ENCODE assay signal across 10 cellular contexts in the genomic region with DNA sequence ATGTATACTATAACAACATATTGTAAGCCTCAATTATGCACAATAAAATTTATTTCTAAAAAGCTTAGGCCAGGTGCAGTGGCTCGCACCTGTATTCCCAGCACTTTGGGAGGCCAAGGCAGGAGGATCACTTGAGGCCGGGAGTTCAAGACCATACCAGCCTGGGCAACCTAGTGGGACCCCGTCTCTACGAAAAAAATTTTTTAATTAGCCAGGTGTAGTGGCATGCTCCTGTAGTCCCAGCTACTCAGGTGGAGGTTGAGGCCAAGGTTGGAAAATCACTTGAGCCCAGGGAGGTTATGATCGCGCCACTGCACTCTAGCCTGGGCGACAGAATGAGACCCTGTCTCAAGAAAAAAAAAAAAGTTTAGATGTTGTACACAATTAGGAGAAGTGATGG. TPM values are rescaled to one million over a fixed set of nuclear protein-coding genes. Genes with fewer than 3 reads are reported as not detected.
DNase-seq lines count a peak whose midpoint lies in the region; ATAC-seq, FAIRE-seq and TF ChIP-seq lines count a peak whose summit lies in the region.
"Had no signal": no experiment of that assay in that cellular context is flagged by ENCODE, and none has a peak within 500 bp of the region (broad histone marks: within the 10 kb centered on the region; RNA-seq: fewer than 3 reads in every experiment).

No MANE protein-coding gene starts in this region.

- intact Hi-C loops in CD4-positive, alpha-beta T cell (cut with DNase I, micrococcal nuclease): loop anchor here (1.0 to 5.0 kb wide), 4 partner anchors 34 to 284 kb away; no protein-coding TSS in a partner anchor
- intact Hi-C loops in lower lobe of right lung (cut with DNase I): no loop called here

- peak overlapping the region; percentile 93 to 95 for H3K27ac ChIP-seq in A549
- H3K27ac ChIP-seq in CD4-positive, alpha-beta T cell (ENCODE audit: low read depth, low read length): no peak overlapping the region
- no peak overlapping the region for H3K27ac ChIP-seq in lower lobe of right lung
- H3K27ac ChIP-seq: BLaER1, neural progenitor cell had no signal

- POLR2A ChIA-PET in A549 (lab: Yijun Ruan, JAX): interaction anchor here (0.6 to 9.7 kb wide), 7 partner anchors 10 to 211 kb away, joined by 3 to 531 read pairs (median 18); a partner anchor contains a TSS
- POLR2A ChIA-PET in CD4-positive, alpha-beta T cell (lab: Charles Lee): interaction anchor here (0.8 to 4.0 kb wide), 7 partner anchors 18 to 140 kb away, joined by 3 to 39 read pairs (median 5); a partner anchor contains a TSS
- POLR2A ChIA-PET in activated CD4-positive, alpha-beta memory T cell treated with anti-CD3 and anti-CD28 coated beads, Interleukin-2, amount 10 ng/mL, durations not matched to agents 7 days and 5 days (lab: Charles Lee): interaction anchor here (0.5 to 5.7 kb wide), 12 partner anchors 10 to 718 kb away, joined by 3 to 279 read pairs (median 16); a partner anchor contains a TSS

- TF ChIP-seq CTCF in A549 (IDR thresholded peaks at IDR 0.05): no peak
- TF ChIP-seq CTCF in CD4-positive, alpha-beta T cell (IDR thresholded peaks at IDR 0.05): no peak
- no peak for TF ChIP-seq CTCF in lower lobe of right lung (IDR thresholded peaks at IDR 0.05)

- peaks cover 35% of the 10 kb centered on the region for H3K4me1 Mint-ChIP-seq in CD4-positive, alpha-beta T cell (ENCODE audit: low read depth)
- H3K4me1 Mint-ChIP-seq in activated CD4-positive, alpha-beta memory T cell treated with anti-CD3 and anti-CD28 coated beads, Interleukin-2, amount 10 ng/mL, durations not matched to agents 7 days and 5 days: peaks cover 67% of the 10 kb centered on the region

- FAIRE-seq in A549 (lab: Jason Lieb, UNC): no peak

- peak overlapping the region; percentile 73 for H3K27ac Mint-ChIP-seq in CD4-positive, alpha-beta T cell
- H3K27ac Mint-ChIP-seq in activated CD4-positive, alpha-beta memory T cell treated with anti-CD3 and anti-CD28 coated beads, Interleukin-2, amount 10 ng/mL, durations not matched to agents 7 days and 5 days: peak overlapping the region; percentile 81

- no peaks in the 10 kb centered on the region for H3K9me3 Mint-ChIP-seq in CD4-positive, alpha-beta T cell
- H3K9me3 Mint-ChIP-seq in activated CD4-positive, alpha-beta memory T cell treated with anti-CD3 and anti-CD28 coated beads, Interleukin-2, amount 10 ng/mL, durations not matched to agents 7 days and 5 days: no peaks in the 10 kb centered on the region
- H3K9me3 Mint-ChIP-seq: neural progenitor cell had no signal

- CTCF ChIA-PET in A549 (lab: Yijun Ruan, JAX): interaction anchor here (0.6 to 11.9 kb wide), 26 partner anchors 11 to 437 kb away, joined by 3 to 244 read pairs (median 4); no protein-coding TSS in a partner anchor
- CTCF ChIA-PET in CD4-positive, alpha-beta T cell (lab: Charles Lee): interaction anchor here (1.0 to 5.5 kb wide), 16 partner anchors 8 to 284 kb away, joined by 4 to 83 read pairs (median 6); a partner anchor contains a TSS
- CTCF ChIA-PET in activated CD4-positive, alpha-beta memory T cell treated with anti-CD3 and anti-CD28 coated beads, Interleukin-2, amount 10 ng/mL, durations not matched to agents 7 days and 5 days (lab: Charles Lee): interaction anchor here (0.8 to 6.4 kb wide), 16 partner anchors 10 to 284 kb away, joined by 3 to 88 read pairs (median 10); a partner anchor contains a TSS

- no peaks in the 10 kb centered on the region for H3K27me3 Mint-ChIP-seq in CD4-positive, alpha-beta T cell
- H3K27me3 Mint-ChIP-seq in activated CD4-positive, alpha-beta memory T cell treated with anti-CD3 and anti-CD28 coated beads, Interleukin-2, amount 10 ng/mL, durations not matched to agents 7 days and 5 days: no peaks in the 10 kb centered on the region

- ATAC-seq in A549 (no peak), lower lobe of right lung (peak; percentile 5 to 24), GM19035 (IDR thresholded peaks at IDR 0.05; ENCODE audit: unreplicated experiment) (no peak)
- ATAC-seq in CD4-positive, alpha-beta T cell (ENCODE audit: poor library complexity): no peak

- no peaks in the 10 kb centered on the region for H3K27me3 ChIP-seq in CD4-positive, alpha-beta T cell (ENCODE audit: control insufficient read depth, insufficient read depth, low read length)
- H3K27me3 ChIP-seq in lower lobe of right lung (ENCODE audit: low read depth): no peaks in the 10 kb centered on the region
- H3K27me3 ChIP-seq: BLaER1, neural progenitor cell had no signal

- peak overlapping the region; percentile 62 for H3K4me2 ChIP-seq in A549
- H3K4me2 ChIP-seq: BLaER1, neural progenitor cell had no signal

- WGBS in A549 (ENCODE audit: missing lambda C conversion rate): 70% methylated on average over 7 of the region's 7 CpGs

- H3K4me1 ChIP-seq in A549: peaks cover 91% of the 10 kb centered on the region
- H3K4me1 ChIP-seq in lower lobe of right lung: peaks cover 31% of the 10 kb centered on the region
- H3K4me1 ChIP-seq: neural progenitor cell had no signal

- no peak for DNase-seq in A549 (ENCODE audit: low read depth in 1 of 2, low spot score in 1 of 2)
- DNase-seq in CD4-positive, alpha-beta T cell: no peak
- DNase-seq in activated CD4-positive, alpha-beta memory T cell treated with anti-CD3 and anti-CD28 coated beads, Interleukin-2, amount 10 ng/mL, durations not matched to agents 7 days and 5 days: no peak
- no peak for DNase-seq in lower lobe of right lung
- no peak for DNase-seq in NCI-H774 (lab: John Stamatoyannopoulos, UW)
- no peak for DNase-seq in NCI-H1694 treated with DMSO at 0.1 percent for 48 hours (lab: John Stamatoyannopoulos, UW)
- DNase-seq: stimulated activated CD4-positive, alpha-beta T cell treated with anti-CD3 and anti-CD28 coated beads, Interleukin-4, amount 100 ng/mL, for 4 hours had no signal

- no peak overlapping the region for H3K4me3 Mint-ChIP-seq in CD4-positive, alpha-beta T cell
- peak overlapping the region; percentile 35 for H3K4me3 Mint-ChIP-seq in activated CD4-positive, alpha-beta memory T cell treated with anti-CD3 and anti-CD28 coated beads, Interleukin-2, amount 10 ng/mL, durations not matched to agents 7 days and 5 days
- H3K4me3 Mint-ChIP-seq: neural progenitor cell had no signal

- peaks cover 21% of the 10 kb centered on the region for H3K36me3 Mint-ChIP-seq in CD4-positive, alpha-beta T cell (ENCODE audit: low read depth)
- H3K36me3 Mint-ChIP-seq in activated CD4-positive, alpha-beta memory T cell treated with anti-CD3 and anti-CD28 coated beads, Interleukin-2, amount 10 ng/mL, durations not matched to agents 7 days and 5 days (ENCODE audit: low read depth): peaks cover 14% of the 10 kb centered on the region
- H3K36me3 Mint-ChIP-seq: neural progenitor cell had no signal

- H3K36me3 ChIP-seq in lower lobe of right lung: no peaks in the 10 kb centered on the region
- H3K36me3 ChIP-seq: neural progenitor cell had no signal

- TF ChIP-seq EP300 in A549 (IDR thresholded peaks at IDR 0.05): no peak

- TF ChIP-seq RAD21 in A549 (conservative IDR thresholded peaks at IDR 0.05 in 1 of 2, IDR thresholded peaks at IDR 0.05 in 1 of 2): no peak

- no peak overlapping the region for H3K4me3 ChIP-seq in A549
- H3K4me3 ChIP-seq in lower lobe of right lung: no peak overlapping the region
- H3K4me3 ChIP-seq: BLaER1, neural progenitor cell had no signal

- no peak for TF ChIP-seq POLR2A in A549 (IDR thresholded peaks at IDR 0.05; ENCODE audit: low read length)

- no peaks in the 10 kb centered on the region for H3K9me3 ChIP-seq in A549
- no peaks in the 10 kb centered on the region for H3K9me3 ChIP-seq in CD4-positive, alpha-beta T cell (ENCODE audit: control insufficient read depth, low read length)
- no peaks in the 10 kb centered on the region for H3K9me3 ChIP-seq in lower lobe of right lung
- H3K9me3 ChIP-seq: BLaER1 had no signal

TF ChIP-seq in A549, 52 proteins besides CTCF, POLR2A, EP300 and RAD21:
- 0 out of 2 replicates have a peak, but pooled peaks have one; percentile 38 for TF ChIP-seq FOSB (CRISPR knock-in tag; IDR thresholded peaks at IDR 0.05)
- TF ChIP-seq EHF (CRISPR knock-in tag; IDR thresholded peaks at IDR 0.05): peak; percentile 77
- TF ChIP-seq, protein P1, sequence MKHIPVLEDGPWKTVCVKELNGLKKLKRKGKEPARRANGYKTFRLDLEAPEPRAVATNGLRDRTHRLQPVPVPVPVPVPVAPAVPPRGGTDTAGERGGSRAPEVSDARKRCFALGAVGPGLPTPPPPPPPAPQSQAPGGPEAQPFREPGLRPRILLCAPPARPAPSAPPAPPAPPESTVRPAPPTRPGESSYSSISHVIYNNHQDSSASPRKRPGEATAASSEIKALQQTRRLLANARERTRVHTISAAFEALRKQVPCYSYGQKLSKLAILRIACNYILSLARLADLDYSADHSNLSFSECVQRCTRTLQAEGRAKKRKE (CRISPR knock-in tag; IDR thresholded peaks at IDR 0.05; ENCODE audit: low read depth): peak; percentile 54; the same call in 1 of the 2 replicates
- TF ChIP-seq HEYL (CRISPR knock-in tag; IDR thresholded peaks at IDR 0.05): 0 out of 2 replicates have a peak, but pooled peaks have one; percentile 15
- TF ChIP-seq HOXB5 (CRISPR knock-in tag; IDR thresholded peaks at IDR 0.05): peak; percentile 74
- TF ChIP-seq HOXB13 (CRISPR knock-in tag; IDR thresholded peaks at IDR 0.05; ENCODE audit: low read depth): 0 out of 2 replicates have a peak, but pooled peaks have one; percentile 37
- no peak for TF ChIP-seq TP53 (CRISPR knock-in tag; IDR thresholded peaks at IDR 0.05)
- TF ChIP-seq POLR2AphosphoS2 (conservative IDR thresholded peaks at IDR 0.05; ENCODE audit: low read length): no peak

RNA-seq across cellular contexts. Expression of a gene that starts 45.5 kb away (rescaled TPM):
- polyA plus RNA-seq in A549 (2011; rRNA removed): 638 and 726 TPM in 2 replicates
- 95.8 and 122 TPM in 2 replicates for polyA plus RNA-seq in A549 (2012; cell fraction: cytosol; rRNA removed)
- polyA plus RNA-seq in A549 (2012; cell fraction: nucleus; rRNA removed): 106 and 218 TPM in 2 replicates
- 354 to 422 TPM (median 395 TPM) in 3 replicates for polyA plus RNA-seq in A549 (2017; fragmentation: RNase III; extraction: RNeasy Plus Mini Kit Qiagen cat#74134 plus additional on column Dnase treatment)
- 969 and 1,130 TPM in 2 replicates for polyA minus RNA-seq in A549 (2011; rRNA and poly(A)+ RNA removed)
- total RNA-seq in CD4-positive, alpha-beta T cell: 10 to 100 TPM; 73.6 to 81.1 TPM
- 100 to 1,000 TPM; 398 to 408 TPM for total RNA-seq in activated CD4-positive, alpha-beta memory T cell treated with anti-CD3 and anti-CD28 coated beads, Interleukin-2, amount 10 ng/mL, durations not matched to agents 7 days and 5 days
- total RNA-seq in lower lobe of right lung: 176 TPM

RNA-seq across cellular contexts. Expression of a gene that starts 45.7 kb away (rescaled TPM):
- polyA plus RNA-seq in A549 (2011; rRNA removed) (169 and 171 TPM in 2 replicates), A549 (2017; fragmentation: RNase III; extraction: RNeasy Plus Mini Kit Qiagen cat#74134 plus additional on column Dnase treatment) (109 to 114 TPM (median 111 TPM) in 3 replicates)
- 94.6 and 108 TPM in 2 replicates for polyA plus RNA-seq in A549 (2012; cell fraction: cytosol; rRNA removed)
- 35.6 and 63.6 TPM in 2 replicates for polyA plus RNA-seq in A549 (2012; cell fraction: nucleus; rRNA removed)
- 53.6 and 71.5 TPM in 2 replicates for polyA minus RNA-seq in A549 (2011; rRNA and poly(A)+ RNA removed)
- total RNA-seq in CD4-positive, alpha-beta T cell: 1 to 10 TPM; 6.5 to 7.3 TPM
- 10 to 100 TPM; 22.8 to 23.3 TPM for total RNA-seq in activated CD4-positive, alpha-beta memory T cell treated with anti-CD3 and anti-CD28 coated beads, Interleukin-2, amount 10 ng/mL, durations not matched to agents 7 days and 5 days
- 16.7 TPM for total RNA-seq in lower lobe of right lung

Comparison
In these comparisons a context has a peak if more than half of its experiments do, and no peak if none do; other contexts are left out.
1. ATAC-seq: peak in lower lobe of right lung (2 of 2); none in A549 (0 of 2), CD4-positive, alpha-beta T cell (single experiment) and GM19035 (single experiment).
2. H3K27ac ChIP-seq: peak in A549 (2 of 2); none in CD4-positive, alpha-beta T cell (single experiment) and lower lobe of right lung (single experiment).